In the genomic region with DNA sequence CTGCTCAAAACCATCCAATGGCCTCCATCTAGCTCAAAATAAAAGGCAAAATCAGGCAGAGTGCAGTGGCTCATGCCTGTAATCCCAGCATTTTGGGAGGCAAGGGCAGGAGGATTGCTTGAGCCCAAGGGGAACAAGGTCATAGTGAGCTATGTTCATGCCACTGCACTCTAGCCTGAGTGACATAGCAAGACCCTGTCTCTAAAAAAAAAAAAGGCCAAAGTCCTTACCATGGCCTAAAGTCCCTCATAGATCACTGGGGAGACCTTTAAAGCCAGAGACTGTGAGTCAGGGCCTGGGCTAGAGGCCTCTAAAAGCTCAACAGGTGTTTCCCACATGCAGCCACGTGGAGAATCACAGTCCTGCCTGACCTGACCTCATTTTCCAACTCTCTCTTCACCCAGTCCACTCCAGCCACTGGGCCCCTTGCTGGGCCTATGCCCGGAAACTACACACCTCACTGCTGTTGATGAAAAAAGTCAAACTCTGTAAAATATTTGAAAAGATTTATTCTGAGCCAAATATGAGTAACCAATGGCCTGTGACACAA, we compare ENCODE assay signal across 16 cellular contexts. TPM values are rescaled to one million over a fixed set of nuclear protein-coding genes. Genes with fewer than 3 reads are reported as not detected.
A peak's percentile ranks its signal among the peaks of the same experiment; 100 is the strongest.
DNase-seq lines count a peak whose midpoint lies in the region; ATAC-seq and TF ChIP-seq lines count a peak whose summit lies in the region.
"Had no signal": no experiment of that assay in that cellular context is flagged by ENCODE, and none has a peak within 500 bp of the region (broad histone marks: within the 10 kb centered on the region; RNA-seq: fewer than 3 reads in every experiment).

No MANE protein-coding gene starts in this region.

- TF ChIP-seq POLR2A in thyroid gland (IDR thresholded peaks at IDR 0.05): no peak

- TF ChIP-seq CTCF in activated CD8-positive, alpha-beta T cell treated with anti-CD3 and anti-CD28 coated beads for 36 hours (IDR thresholded peaks at IDR 0.05): no peak
- TF ChIP-seq CTCF in thyroid gland (IDR thresholded peaks at IDR 0.05) (no peak), glutamatergic neuron (IDR thresholded peaks at IDR 0.05; ENCODE audit: partially characterized antibody, unreplicated experiment) (no peak)

- H3K9me3 ChIP-seq in thyroid gland: no peaks in the 10 kb centered on the region

- no peaks in the 10 kb centered on the region for H3K27me3 ChIP-seq in thyroid gland

- POLR2A ChIA-PET in activated CD8-positive, alpha-beta T cell treated with anti-CD3 and anti-CD28 coated beads for 36 hours (lab: Charles Lee): interaction anchor here (1.0 kb wide), 1 partner anchor 11 kb away, joined by 3 read pairs; no protein-coding TSS in a partner anchor
- POLR2A ChIA-PET in activated CD8-positive, alpha-beta T cell treated with anti-CD3 and anti-CD28 coated beads, Interleukin-2, amount 10 ng/mL, durations not matched to agents 7 days and 5 days (lab: Charles Lee): no interaction called here

- H3K27ac Mint-ChIP-seq in activated CD8-positive, alpha-beta T cell treated with anti-CD3 and anti-CD28 coated beads for 36 hours: no peak overlapping the region
- no peak overlapping the region for H3K27ac Mint-ChIP-seq in activated CD8-positive, alpha-beta T cell treated with anti-CD3 and anti-CD28 coated beads, Interleukin-2, amount 10 ng/mL, durations not matched to agents 7 days and 5 days
- H3K27ac Mint-ChIP-seq in glutamatergic neuron (ENCODE audit: unreplicated experiment): no peak overlapping the region

- CTCF ChIA-PET in activated CD8-positive, alpha-beta T cell treated with anti-CD3 and anti-CD28 coated beads for 36 hours (lab: Charles Lee): interaction anchor here (0.8 kb wide), 1 partner anchor 143 kb away, joined by 3 read pairs; no protein-coding TSS in a partner anchor
- CTCF ChIA-PET in activated CD8-positive, alpha-beta T cell treated with anti-CD3 and anti-CD28 coated beads, Interleukin-2, amount 10 ng/mL, durations not matched to agents 7 days and 5 days (lab: Charles Lee): interaction anchor here (0.9 to 1.1 kb wide), 2 partner anchors 9 to 11 kb away, joined by 3 read pairs; no protein-coding TSS in a partner anchor

- H3K4me1 ChIP-seq in thyroid gland: peaks cover 8 to 9% of the 10 kb centered on the region in 2 donors

- no peaks in the 10 kb centered on the region for H3K36me3 ChIP-seq in thyroid gland

- DNase-seq in activated CD8-positive, alpha-beta T cell treated with anti-CD3 and anti-CD28 coated beads for 36 hours: peak; percentile 31
- no peak for DNase-seq in activated CD8-positive, alpha-beta T cell treated with anti-CD3 and anti-CD28 coated beads, Interleukin-2, amount 10 ng/mL, durations not matched to agents 7 days and 5 days
- DNase-seq in LHCN-M2 (ENCODE audit: low read depth) (peak; percentile 32), kidney tubule cell (ENCODE audit: low spot score) (peak; percentile 47), thyroid gland (peak; percentile 74 to 85), NCI-H1105 treated with DMSO at 0.1 percent for 48 hours (lab: John Stamatoyannopoulos, UW) (no peak), glutamatergic neuron (no peak)
- DNase-seq in activated CD4-positive, alpha-beta T cell treated with anti-CD3 and anti-CD28 coated beads for 1 hour: no peak
- DNase-seq: DMS79, NCI-H1105, NCI-H1694, NCI-H2081 treated with DMSO at 0.1 percent for 48 hours had no signal

- no peak overlapping the region for H3K4me3 Mint-ChIP-seq in activated CD8-positive, alpha-beta T cell treated with anti-CD3 and anti-CD28 coated beads for 36 hours
- H3K4me3 Mint-ChIP-seq in activated CD8-positive, alpha-beta T cell treated with anti-CD3 and anti-CD28 coated beads, Interleukin-2, amount 10 ng/mL, durations not matched to agents 7 days and 5 days: no peak overlapping the region
- H3K4me3 Mint-ChIP-seq in glutamatergic neuron (ENCODE audit: unreplicated experiment): no peak overlapping the region
- H3K4me3 Mint-ChIP-seq: CD14-positive monocyte had no signal

- no peaks in the 10 kb centered on the region for H3K27me3 Mint-ChIP-seq in activated CD8-positive, alpha-beta T cell treated with anti-CD3 and anti-CD28 coated beads for 36 hours
- H3K27me3 Mint-ChIP-seq in activated CD8-positive, alpha-beta T cell treated with anti-CD3 and anti-CD28 coated beads, Interleukin-2, amount 10 ng/mL, durations not matched to agents 7 days and 5 days (ENCODE audit: low read depth): no peaks in the 10 kb centered on the region
- H3K27me3 Mint-ChIP-seq in glutamatergic neuron (ENCODE audit: unreplicated experiment): no peaks in the 10 kb centered on the region

- intact Hi-C loops in activated CD8-positive, alpha-beta T cell treated with anti-CD3 and anti-CD28 coated beads for 36 hours (cut with micrococcal nuclease): no loop called here
- intact Hi-C loops in thyroid gland (cut with DNase I): no loop called here

- H3K4me3 ChIP-seq in thyroid gland (replicated peaks in 1 of 3): no peak overlapping the region

- H3K36me3 Mint-ChIP-seq in activated CD8-positive, alpha-beta T cell treated with anti-CD3 and anti-CD28 coated beads for 36 hours (ENCODE audit: low read depth): no peaks in the 10 kb centered on the region
- no peaks in the 10 kb centered on the region for H3K36me3 Mint-ChIP-seq in activated CD8-positive, alpha-beta T cell treated with anti-CD3 and anti-CD28 coated beads, Interleukin-2, amount 10 ng/mL, durations not matched to agents 7 days and 5 days (ENCODE audit: low read depth)
- H3K36me3 Mint-ChIP-seq in glutamatergic neuron (ENCODE audit: unreplicated experiment): no peaks in the 10 kb centered on the region
- H3K36me3 Mint-ChIP-seq: CD14-positive monocyte had no signal

- peak; percentile 26 for ATAC-seq in activated CD8-positive, alpha-beta T cell treated with anti-CD3 and anti-CD28 coated beads for 36 hours
- ATAC-seq in activated CD8-positive, alpha-beta T cell treated with anti-CD3 and anti-CD28 coated beads, Interleukin-2, amount 10 ng/mL, durations not matched to agents 7 days and 5 days: no peak
- ATAC-seq: Panc1 had no signal

- peaks cover 20% of the 10 kb centered on the region for H3K4me1 Mint-ChIP-seq in activated CD8-positive, alpha-beta T cell treated with anti-CD3 and anti-CD28 coated beads for 36 hours (ENCODE audit: low read depth)
- peaks cover 26% of the 10 kb centered on the region for H3K4me1 Mint-ChIP-seq in activated CD8-positive, alpha-beta T cell treated with anti-CD3 and anti-CD28 coated beads, Interleukin-2, amount 10 ng/mL, durations not matched to agents 7 days and 5 days (ENCODE audit: low read depth)
- H3K4me1 Mint-ChIP-seq in glutamatergic neuron (ENCODE audit: low read depth, unreplicated experiment): no peaks in the 10 kb centered on the region

- 32 to 39% methylated on average over 2 of the region's 2 CpGs for WGBS in thyroid gland, 2 donors

- peak overlapping the region in 2 of 3 donors; percentile 62 to 73 for H3K27ac ChIP-seq in thyroid gland
- H3K27ac ChIP-seq: 22Rv1, HL-60 had no signal

- H3K9me3 Mint-ChIP-seq in activated CD8-positive, alpha-beta T cell treated with anti-CD3 and anti-CD28 coated beads for 36 hours: no peaks in the 10 kb centered on the region
- H3K9me3 Mint-ChIP-seq in activated CD8-positive, alpha-beta T cell treated with anti-CD3 and anti-CD28 coated beads, Interleukin-2, amount 10 ng/mL, durations not matched to agents 7 days and 5 days (ENCODE audit: insufficient read depth): no peaks in the 10 kb centered on the region
- no peaks in the 10 kb centered on the region for H3K9me3 Mint-ChIP-seq in glutamatergic neuron (ENCODE audit: unreplicated experiment)
- H3K9me3 Mint-ChIP-seq: CD14-positive monocyte had no signal

RNA-seq across cellular contexts. Expression of gene TAB2, which starts 28.2 kb away (rescaled TPM):
- total RNA-seq in activated CD8-positive, alpha-beta T cell treated with anti-CD3 and anti-CD28 coated beads for 36 hours: 10 to 100 TPM; 64.8 to 69.1 TPM
- 100 to 1,000 TPM; 113 to 115 TPM for total RNA-seq in activated CD8-positive, alpha-beta T cell treated with anti-CD3 and anti-CD28 coated beads, Interleukin-2, amount 10 ng/mL, durations not matched to agents 7 days and 5 days
- total RNA-seq in LHCN-M2 (2014; rRNA removed) (18.1 and 23.1 TPM in 2 replicates), thyroid gland (10 to 100 TPM; 58.5 to 74.3 (median 64.7) TPM), glutamatergic neuron (ENCODE audit: unreplicated experiment) (39.3 TPM)
- 17.7 TPM for polyA plus RNA-seq in LHCN-M2 (2012)

Comparison
In these comparisons a context has a peak if more than half of its experiments do, and no peak if none do; other contexts are left out.
1. DNase-seq: peak in activated CD8-positive, alpha-beta T cell treated with anti-CD3 and anti-CD28 coated beads for 36 hours (single experiment), LHCN-M2 (single experiment), kidney tubule cell (single experiment) and thyroid gland (2 of 2); none in activated CD8-positive, alpha-beta T cell treated with anti-CD3 and anti-CD28 coated beads, Interleukin-2, amount 10 ng/mL, durations not matched to agents 7 days and 5 days (single experiment), NCI-H1105 treated with DMSO at 0.1 percent for 48 hours (single experiment), activated CD4-positive, alpha-beta T cell treated with anti-CD3 and anti-CD28 coated beads for 1 hour (single experiment) and glutamatergic neuron (single experiment).